Comparison of ENCODE assay signal across 8 cellular contexts in genomic region chr17:1044387-1045009, GRCh38. TPM values are rescaled to one million over a fixed set of nuclear protein-coding genes. Genes with fewer than 3 reads are reported as not detected.
DNase-seq lines count a peak whose midpoint lies in the region; ATAC-seq, FAIRE-seq and TF ChIP-seq lines count a peak whose summit lies in the region.
"Not testable (repeated sequence)": the region's sequence is repeated elsewhere in the genome, so short reads cannot be mapped to it uniquely, and the experiment has no call there.

No MANE protein-coding gene starts in this region.

- peak overlapping the region; percentile 66 for H3K27ac ChIP-seq in WERI-Rb-1
- H3K27ac ChIP-seq in dorsolateral prefrontal cortex = peak overlapping the region in 50 of 59 donors; percentile 5 to 86 (median 65)
- H3K27ac ChIP-seq in cardiac muscle cell = peak overlapping the region; percentile 84
- H3K27ac ChIP-seq in kidney (ENCODE audit: low read depth in 2 of 2, low read length in 2 of 2) = not testable (repeated sequence)
- H3K27ac ChIP-seq in psoas muscle = peak overlapping the region; percentile 69
- peak overlapping the region; percentile 15 for H3K27ac ChIP-seq in suprapubic skin
- peak overlapping the region in 1 of 2 donors; percentile 35 for H3K27ac ChIP-seq in aorta (ENCODE audit: low read depth in 1 of 2, low read length in 2 of 2)

- H3K36me3 ChIP-seq in WERI-Rb-1 (peaks cover 41% of the 10 kb centered on the region), suprapubic skin (peaks cover 42% of the 10 kb centered on the region)
- H3K36me3 ChIP-seq in cardiac muscle cell; kidney (ENCODE audit: control insufficient read depth in 1 of 2, insufficient read depth in 2 of 2, low read length in 2 of 2); psoas muscle (ENCODE audit: insufficient read depth in 1 of 2, low read depth in 1 of 2); aorta (ENCODE audit: control insufficient read depth in 1 of 2, insufficient read depth in 2 of 2, low read length in 1 of 2): not testable (repeated sequence)

- not testable (repeated sequence) for H3K36me3 Mint-ChIP-seq in natural killer cell

- not testable (repeated sequence) for TF ChIP-seq CTCF in WERI-Rb-1 (IDR thresholded peaks at IDR 0.05; ENCODE audit: low read depth, low read length); dorsolateral prefrontal cortex (IDR thresholded peaks at IDR 0.05 in 54 of 56, conservative IDR thresholded peaks at IDR 0.05 in 2 of 56; ENCODE audit: low read depth in 1 of 56, partially characterized antibody in 56 of 56); cardiac muscle cell (IDR thresholded peaks at IDR 0.05; ENCODE audit: low read depth, low read length); kidney (IDR thresholded peaks at IDR 0.05; ENCODE audit: borderline replicate concordance, extremely low read depth, insufficient read depth); natural killer cell (IDR thresholded peaks at IDR 0.05); psoas muscle (IDR thresholded peaks at IDR 0.05); suprapubic skin (IDR thresholded peaks at IDR 0.05)

- H3K4me3 Mint-ChIP-seq in natural killer cell = not testable (repeated sequence)

- H3K9me3 Mint-ChIP-seq in natural killer cell = not testable (repeated sequence)

- TF ChIP-seq EP300 in suprapubic skin (IDR thresholded peaks at IDR 0.05) = not testable (repeated sequence)

- not testable (repeated sequence) for FAIRE-seq in kidney (lab: Jason Lieb, UNC)

- not testable (repeated sequence) for ATAC-seq in natural killer cell; psoas muscle; aorta (ENCODE audit: low FRiP score)

- H3K9me3 ChIP-seq in WERI-Rb-1 (ENCODE audit: severe bottlenecking); cardiac muscle cell (ENCODE audit: low read depth); kidney (ENCODE audit: control insufficient read depth in 1 of 2, low read length in 2 of 2); psoas muscle; suprapubic skin; aorta (ENCODE audit: control insufficient read depth, low read length): not testable (repeated sequence)

- peak overlapping the region; percentile 4 to 39 for H3K27ac Mint-ChIP-seq in natural killer cell

- not testable (repeated sequence) for H3K4me3 ChIP-seq in WERI-Rb-1 (ENCODE audit: low read depth, low read length); cardiac muscle cell; kidney (ENCODE audit: low read length in 2 of 2); psoas muscle; suprapubic skin; aorta (ENCODE audit: low read length in 2 of 2)
- H3K4me3 ChIP-seq in dorsolateral prefrontal cortex = peak overlapping the region in 3 of 59 donors; percentile 8

- H3K27me3 ChIP-seq in WERI-Rb-1 (ENCODE audit: insufficient read depth, low read depth, severe bottlenecking); cardiac muscle cell; psoas muscle (ENCODE audit: insufficient read depth in 3 of 3, low read length in 2 of 3); suprapubic skin; aorta (ENCODE audit: control insufficient read depth in 1 of 2, insufficient read depth in 2 of 2, low read length in 1 of 2): not testable (repeated sequence)
- H3K27me3 ChIP-seq in dorsolateral prefrontal cortex = peaks cover 0 to 17% (median 0%) of the 10 kb centered on the region in 45 donors

- TF ChIP-seq POLR2A in suprapubic skin (IDR thresholded peaks at IDR 0.05) = not testable (repeated sequence)

- H3K4me1 ChIP-seq in cardiac muscle cell (ENCODE audit: low read depth) (peaks cover 17% of the 10 kb centered on the region), suprapubic skin (peaks cover 15% of the 10 kb centered on the region)
- not testable (repeated sequence) for H3K4me1 ChIP-seq in kidney (ENCODE audit: control insufficient read depth in 1 of 2, insufficient read depth in 1 of 2, low read depth in 1 of 2, low read length in 2 of 2); psoas muscle; aorta (ENCODE audit: control insufficient read depth in 1 of 2, insufficient read depth in 2 of 2, low read length in 2 of 2)

- intact Hi-C loops in dorsolateral prefrontal cortex (cut with DNase I) (loop anchor here in 1 of 2 donors (5.0 kb wide), 1 partner anchor 47 kb away; the partner anchor contains the start of gene TIMM22), psoas muscle (cut with DNase I) (loop anchor here in 1 of 2 donors (5.0 kb wide), 1 partner anchor 37 kb away; no protein-coding TSS in a partner anchor), aorta (cut with DNase I) (loop anchor here in 1 of 2 donors (5.0 kb wide), 1 partner anchor 37 kb away; no protein-coding TSS in a partner anchor)
- intact Hi-C loops in kidney (cut with DNase I); natural killer cell (cut with micrococcal nuclease): not testable (repeated sequence)

- H3K27me3 Mint-ChIP-seq in natural killer cell (ENCODE audit: low read depth in 2 of 2) = not testable (repeated sequence)

- not testable (repeated sequence) for H3K9ac ChIP-seq in kidney (ENCODE audit: low read length in 2 of 2)

- H3K4me1 Mint-ChIP-seq in natural killer cell = peaks cover 18 to 29% of the 10 kb centered on the region in 2 donors

- DNase-seq in WERI-Rb-1; cardiac muscle cell (ENCODE audit: low read depth in 1 of 2, low spot score in 1 of 2); natural killer cell; suprapubic skin (ENCODE audit: low spot score in 2 of 2): not testable (repeated sequence)
- DNase-seq in dorsolateral prefrontal cortex (peak in 2 of 10 donors; percentile 25), kidney (peak; percentile 52), psoas muscle (peak; percentile 4 to 40), aorta (peak; percentile 41 to 43)

- 88 to 90% (median 90%) methylated on average over 13 of the region's 13 CpGs for WGBS in psoas muscle, 3 donors
- WGBS in suprapubic skin = 85% methylated on average over 13 of the region's 13 CpGs
- WGBS in aorta, 2 donors = 89 to 90% methylated on average over 13 of the region's 13 CpGs

RNA-seq across cellular contexts. Expression of gene TIMM22, which starts 47.6 kb away (rescaled TPM):
- total RNA-seq in dorsolateral prefrontal cortex (10 to 100 TPM in 104 of 120 experiments, 1 to 10 TPM in 16; 7.3 to 15.5 (median 11.6) TPM), cardiac muscle cell (26.8 and 28.4 TPM in 2 replicates), kidney (14.6 TPM), natural killer cell (10 to 100 TPM in 1 of 3 donors, 1 to 10 TPM in 2; 7.8 to 11.3 (median 8.9) TPM), psoas muscle (10 to 100 TPM in 3 of 4 donors, 1 to 10 TPM in 1; 8.0 to 18.0 (median 12.4) TPM), suprapubic skin (10 to 100 TPM; 11.6 to 12.9 (median 12.6) TPM), aorta (1 to 10 TPM; 7.7 to 9.1 TPM)
- polyA plus RNA-seq in cardiac muscle cell (33.1 and 34.7 TPM in 2 replicates), kidney (ENCODE audit: insufficient read depth, low read depth, low replicate concordance) (17.3 TPM), psoas muscle (10 to 100 TPM; 14.9 to 27.2 (median 21.6) TPM), aorta (1 to 10 TPM; 8.4 to 9.1 TPM)
